In genomic region chr19:6125571-6125989, GRCh38 we compare ENCODE assay signal across 8 cellular contexts. TPM values are rescaled to one million over a fixed set of nuclear protein-coding genes. Genes with fewer than 3 reads are reported as not detected.
DNase-seq lines count a peak whose midpoint lies in the region; ATAC-seq and TF ChIP-seq lines count a peak whose summit lies in the region.

No MANE protein-coding gene starts in this region.

- H3K4me3 Mint-ChIP-seq in CD8-positive, alpha-beta T cell: no peak overlapping the region
- H3K4me3 Mint-ChIP-seq in activated CD4-positive, alpha-beta memory T cell treated with anti-CD3 and anti-CD28 coated beads for 36 hours: no peak overlapping the region
- H3K4me3 Mint-ChIP-seq in endothelial cell (ENCODE audit: unreplicated experiment): no peak overlapping the region

- peak; percentile 95 for ATAC-seq in CD8-positive, alpha-beta T cell
- peak; percentile 98 for ATAC-seq in mucosa of descending colon
- no peak for ATAC-seq in GM19023 (IDR thresholded peaks at IDR 0.05; ENCODE audit: unreplicated experiment)

- POLR2A ChIA-PET in CD8-positive, alpha-beta T cell (lab: Charles Lee): interaction anchor here (0.7 to 1.9 kb wide), 2 partner anchors 75 to 77 kb away, joined by 3 to 8 read pairs; no protein-coding TSS in a partner anchor
- POLR2A ChIA-PET in activated CD4-positive, alpha-beta memory T cell treated with anti-CD3 and anti-CD28 coated beads for 36 hours (lab: Charles Lee): interaction anchor here (0.6 to 1.1 kb wide), 2 partner anchors 10 to 36 kb away, joined by 3 to 5 read pairs; no protein-coding TSS in a partner anchor

- peak; percentile 32 to 73 (median 60) for DNase-seq in CD8-positive, alpha-beta T cell
- DNase-seq in HS-27A (ENCODE audit: low read depth): peak; percentile 43
- DNase-seq in NCI-H82 treated with DMSO at 0.1 percent for 48 hours (lab: John Stamatoyannopoulos, UW; ENCODE audit: unreplicated experiment): peak; percentile 5
- DNase-seq in activated CD4-positive, alpha-beta memory T cell treated with anti-CD3 and anti-CD28 coated beads for 36 hours: peak; percentile 72
- DNase-seq in endothelial cell (ENCODE audit: low spot score): peak; percentile 35
- DNase-seq in mucosa of descending colon: peak in 2 of 3 donors; percentile 54 to 79
- peak; percentile 20 to 75 (median 45) for DNase-seq in stimulated activated naive CD4-positive, alpha-beta T cell (lab: John Stamatoyannopoulos, UW)

- peak; percentile 83 for TF ChIP-seq CTCF in CD8-positive, alpha-beta T cell (IDR thresholded peaks at IDR 0.05)
- TF ChIP-seq CTCF in endothelial cell (IDR thresholded peaks at IDR 0.05; ENCODE audit: unreplicated experiment): peak; percentile 69
- TF ChIP-seq CTCF in mucosa of descending colon (IDR thresholded peaks at IDR 0.05): peak; percentile 88

- no peaks in the 10 kb centered on the region for H3K27me3 Mint-ChIP-seq in CD8-positive, alpha-beta T cell (ENCODE audit: low read depth)
- H3K27me3 Mint-ChIP-seq in activated CD4-positive, alpha-beta memory T cell treated with anti-CD3 and anti-CD28 coated beads for 36 hours: no peaks in the 10 kb centered on the region
- H3K27me3 Mint-ChIP-seq in endothelial cell (ENCODE audit: unreplicated experiment): peaks cover 2% of the 10 kb centered on the region

- no peaks in the 10 kb centered on the region for H3K4me1 ChIP-seq in CD8-positive, alpha-beta T cell (ENCODE audit: insufficient read depth, low read length)
- H3K4me1 ChIP-seq in mucosa of descending colon (ENCODE audit: low read depth): no peaks in the 10 kb centered on the region

- CTCF ChIA-PET in CD8-positive, alpha-beta T cell (lab: Charles Lee): interaction anchor here (0.6 to 6.5 kb wide), 31 partner anchors 9 to 621 kb away, joined by 3 to 138 read pairs (median 5); no protein-coding TSS in a partner anchor
- CTCF ChIA-PET in activated CD4-positive, alpha-beta memory T cell treated with anti-CD3 and anti-CD28 coated beads for 36 hours (lab: Charles Lee): interaction anchor here (0.6 to 7.0 kb wide), 42 partner anchors 9 to 505 kb away, joined by 3 to 146 read pairs (median 4); partner anchors contain the start of genes NDUFA11 and VMAC

- intact Hi-C loops in CD8-positive, alpha-beta T cell (cut with DNase I, micrococcal nuclease): loop anchor here (1.0 kb wide), 3 partner anchors 51 to 138 kb away; no protein-coding TSS in a partner anchor
- intact Hi-C loops in activated CD4-positive, alpha-beta memory T cell treated with anti-CD3 and anti-CD28 coated beads for 36 hours (cut with micrococcal nuclease): loop anchor here (1.0 kb wide), 2 partner anchors 76 to 138 kb away; no protein-coding TSS in a partner anchor
- intact Hi-C loops in mucosa of descending colon (cut with DNase I, micrococcal nuclease): loop anchor here (2.0 to 5.0 kb wide), 2 partner anchors 77 to 78 kb away; no protein-coding TSS in a partner anchor

- H3K27me3 ChIP-seq in CD8-positive, alpha-beta T cell (ENCODE audit: insufficient read depth, low read length): no peaks in the 10 kb centered on the region

- H3K9me3 Mint-ChIP-seq in CD8-positive, alpha-beta T cell: peaks cover 2% of the 10 kb centered on the region
- H3K9me3 Mint-ChIP-seq in activated CD4-positive, alpha-beta memory T cell treated with anti-CD3 and anti-CD28 coated beads for 36 hours: peaks cover 6% of the 10 kb centered on the region
- H3K9me3 Mint-ChIP-seq in endothelial cell (ENCODE audit: unreplicated experiment): no peaks in the 10 kb centered on the region

- no peak overlapping the region for H3K27ac ChIP-seq in CD8-positive, alpha-beta T cell (ENCODE audit: low read depth, low read length)

- H3K4me1 Mint-ChIP-seq in CD8-positive, alpha-beta T cell (ENCODE audit: low read depth): no peaks in the 10 kb centered on the region
- no peaks in the 10 kb centered on the region for H3K4me1 Mint-ChIP-seq in activated CD4-positive, alpha-beta memory T cell treated with anti-CD3 and anti-CD28 coated beads for 36 hours (ENCODE audit: low read depth)
- no peaks in the 10 kb centered on the region for H3K4me1 Mint-ChIP-seq in endothelial cell (ENCODE audit: unreplicated experiment)

- H3K27ac Mint-ChIP-seq in CD8-positive, alpha-beta T cell: no peak overlapping the region
- no peak overlapping the region for H3K27ac Mint-ChIP-seq in activated CD4-positive, alpha-beta memory T cell treated with anti-CD3 and anti-CD28 coated beads for 36 hours
- H3K27ac Mint-ChIP-seq in endothelial cell (ENCODE audit: unreplicated experiment): no peak overlapping the region

- no peaks in the 10 kb centered on the region for H3K36me3 Mint-ChIP-seq in CD8-positive, alpha-beta T cell
- H3K36me3 Mint-ChIP-seq in activated CD4-positive, alpha-beta memory T cell treated with anti-CD3 and anti-CD28 coated beads for 36 hours: no peaks in the 10 kb centered on the region
- no peaks in the 10 kb centered on the region for H3K36me3 Mint-ChIP-seq in endothelial cell (ENCODE audit: low read depth, unreplicated experiment)

- no peak overlapping the region for H3K4me3 ChIP-seq in CD8-positive, alpha-beta T cell (ENCODE audit: low read depth, low read length)
- H3K4me3 ChIP-seq in mucosa of descending colon: no peak overlapping the region

- no peaks in the 10 kb centered on the region for H3K9me3 ChIP-seq in CD8-positive, alpha-beta T cell (ENCODE audit: low read length)
- H3K9me3 ChIP-seq in mucosa of descending colon: peaks cover 4% of the 10 kb centered on the region

- no peaks in the 10 kb centered on the region for H3K36me3 ChIP-seq in CD8-positive, alpha-beta T cell (ENCODE audit: insufficient read depth, low read length)
- H3K36me3 ChIP-seq in mucosa of descending colon (ENCODE audit: low read depth): no peaks in the 10 kb centered on the region

RNA-seq across cellular contexts. Expression of gene ACSBG2, which starts 9.9 kb away (rescaled TPM):
- not detected for total RNA-seq in CD8-positive, alpha-beta T cell
- total RNA-seq in activated CD4-positive, alpha-beta memory T cell treated with anti-CD3 and anti-CD28 coated beads for 36 hours: not detected
- total RNA-seq in endothelial cell (ENCODE audit: unreplicated experiment) (not detected), mucosa of descending colon (not detected)

RNA-seq across cellular contexts. Expression of gene RFX2, which starts 15.3 kb away (rescaled TPM):
- total RNA-seq in CD8-positive, alpha-beta T cell: 10 to 100 TPM in 1 of 2 experiments, 1 to 10 TPM in 1; 9.0 to 12.4 TPM
- 1 to 10 TPM; 6.5 to 7.9 TPM for total RNA-seq in activated CD4-positive, alpha-beta memory T cell treated with anti-CD3 and anti-CD28 coated beads for 36 hours
- total RNA-seq in endothelial cell (ENCODE audit: unreplicated experiment): 1.2 TPM
- 10 to 100 TPM in 1 of 3 donors, 1 to 10 TPM in 2; 5.6 to 14.6 (median 7.2) TPM for total RNA-seq in mucosa of descending colon

Comparison
In these comparisons a context has a peak if more than half of its experiments do, and no peak if none do; other contexts are left out.
1. DNase-seq: peak in every context shown above with its lines; median percentile 72 in activated CD4-positive, alpha-beta memory T cell treated with anti-CD3 and anti-CD28 coated beads for 36 hours; 66 in mucosa of descending colon; 60 in CD8-positive, alpha-beta T cell; 45 in stimulated activated naive CD4-positive, alpha-beta T cell; 43 in HS-27A; 35 in endothelial cell; 5 in NCI-H82 treated with DMSO at 0.1 percent for 48 hours.